Comparison of ENCODE assay signal across 19 cellular contexts in the genomic region with DNA sequence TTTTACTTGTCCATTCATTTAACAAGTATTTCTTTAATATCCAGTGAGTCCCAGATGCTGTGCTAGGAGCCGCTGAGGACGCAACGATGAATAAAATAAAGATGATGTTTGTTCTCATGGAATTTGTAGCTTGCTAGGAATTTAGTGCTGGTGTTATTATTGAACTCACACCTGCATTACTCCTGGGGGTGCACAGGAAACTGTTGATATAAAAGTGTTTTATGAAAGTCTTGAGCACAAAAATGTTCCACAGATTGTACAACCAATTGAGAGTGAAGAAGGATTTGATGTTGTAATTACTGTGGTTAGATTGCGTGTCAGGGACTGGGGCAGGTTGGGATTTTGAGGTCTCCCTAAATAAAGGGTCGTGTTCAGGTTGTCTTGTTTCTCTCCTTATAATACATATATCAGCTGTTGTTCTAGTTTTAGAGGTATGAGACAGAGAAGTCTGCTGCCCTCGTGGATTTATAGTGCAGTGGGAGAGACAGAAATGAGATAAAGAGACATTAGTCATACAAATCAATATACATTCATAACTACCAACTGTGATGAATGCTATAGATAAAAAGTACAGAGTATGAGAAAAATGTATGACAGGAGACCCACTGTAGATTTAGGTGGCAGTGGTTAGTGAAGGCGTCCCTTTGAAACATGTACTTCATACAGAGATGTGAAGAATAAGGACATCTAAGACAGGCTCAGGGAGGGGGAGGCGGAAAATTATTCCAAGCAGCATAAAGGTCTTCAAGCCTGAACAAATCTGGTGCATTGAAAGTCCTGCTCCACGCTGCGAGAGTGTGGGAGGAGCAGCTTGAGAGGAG. TPM values are rescaled to one million over a fixed set of nuclear protein-coding genes. Genes with fewer than 3 reads are reported as not detected.
"Had no signal": no experiment of that assay in that cellular context is flagged by ENCODE, and none has a peak within 500 bp of the region (broad histone marks: within the 10 kb centered on the region; RNA-seq: fewer than 3 reads in every experiment).

No MANE protein-coding gene starts in this region.

- H3K4me1 ChIP-seq: suprapubic skin had no signal

- ATAC-seq: activated CD8-positive, alpha-beta T cell treated with anti-CD3 and anti-CD28 coated beads, Interleukin-2, amount 10 ng/mL, durations not matched to agents 7 days and 5 days; activated naive CD4-positive, alpha-beta T cell treated with anti-CD3 and anti-CD28 coated beads, Interleukin-2, amount 50 U/mL, for 72 hours; right cardiac atrium; WTC11 had no signal

- H3K36me3 ChIP-seq: suprapubic skin had no signal

- DNase-seq: activated CD4-positive, alpha-beta T cell treated with anti-CD3 and anti-CD28 coated beads for 4 hours; activated CD8-positive, alpha-beta memory T cell treated with anti-CD3 and anti-CD28 coated beads, Interleukin-2, amount 50 U/mL, for 4 hours; activated CD8-positive, alpha-beta T cell treated with anti-CD3 and anti-CD28 coated beads, Interleukin-2, amount 10 ng/mL, durations not matched to agents 7 days and 5 days; activated gamma-delta T cell; activated T-cell treated with anti-CD3 and anti-CD28 coated beads, Interleukin-2, amount 50 U/mL, for 48 hours; amniotic stem cell; erythroblast; hippocampal formation; kidney; nucleus accumbens; right cardiac atrium; small intestine; trophoblast cell had no signal

- H3K27ac ChIP-seq: suprapubic skin had no signal

- H3K9me3 ChIP-seq: suprapubic skin had no signal

- H3K4me3 ChIP-seq: suprapubic skin had no signal

RNA-seq across cellular contexts. Expression of a gene that starts 11.3 kb away (rescaled TPM):
- total RNA-seq: activated CD8-positive, alpha-beta T cell treated with anti-CD3 and anti-CD28 coated beads, Interleukin-2, amount 10 ng/mL, durations not matched to agents 7 days and 5 days; activated naive CD4-positive, alpha-beta T cell treated with anti-CD3 and anti-CD28 coated beads, Interleukin-2, amount 50 U/mL, for 72 hours; kidney; liver; mesenteric fat pad; right cardiac atrium; suprapubic skin; T-helper 2 cell treated with Interferon-gamma antibody and Interleukin-4, amounts not matched to agents 100 ng/mL and 5 ng/mL, for 36 hours had no signal

RNA-seq across cellular contexts. Expression of a gene that starts 40.0 kb away (rescaled TPM):
- total RNA-seq: activated CD8-positive, alpha-beta T cell treated with anti-CD3 and anti-CD28 coated beads, Interleukin-2, amount 10 ng/mL, durations not matched to agents 7 days and 5 days; activated naive CD4-positive, alpha-beta T cell treated with anti-CD3 and anti-CD28 coated beads, Interleukin-2, amount 50 U/mL, for 72 hours; liver; mesenteric fat pad; T-helper 2 cell treated with Interferon-gamma antibody and Interleukin-4, amounts not matched to agents 100 ng/mL and 5 ng/mL, for 36 hours had no signal
